Comparison of ENCODE assay signal across 25 cellular contexts in the genomic region with DNA sequence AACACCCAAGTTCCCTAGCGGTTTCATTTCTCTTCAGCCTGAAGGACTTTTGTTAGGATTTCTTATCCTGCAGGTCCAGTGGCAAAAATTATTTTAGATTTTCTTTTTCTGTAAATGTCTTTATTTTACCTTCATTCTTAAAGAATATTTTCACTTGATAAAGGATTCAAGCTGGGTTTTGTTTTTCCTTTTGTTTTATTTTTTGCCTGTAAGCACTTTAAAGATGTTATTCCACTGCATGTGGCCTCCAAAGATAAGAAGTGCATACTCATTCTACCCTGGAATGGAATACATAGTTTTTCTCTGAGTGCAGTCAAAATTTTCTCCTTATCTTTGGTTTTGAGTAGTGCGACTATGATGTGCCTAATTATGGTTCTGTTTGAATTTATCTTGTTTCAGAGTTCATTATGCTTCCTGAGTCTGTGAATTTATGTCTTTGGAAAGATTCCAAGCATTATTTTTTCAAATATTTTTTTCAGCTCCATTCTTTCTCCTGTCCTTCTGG.
DNase-seq lines count a peak whose midpoint lies in the region; ATAC-seq, FAIRE-seq and TF ChIP-seq lines count a peak whose summit lies in the region.
"Had no signal": no experiment of that assay in that cellular context is flagged by ENCODE, and none has a peak within 500 bp of the region (broad histone marks: within the 10 kb centered on the region; RNA-seq: fewer than 3 reads in every experiment).

No MANE protein-coding gene starts in this region.

- H3K4me3 ChIP-seq in AG04449 (ENCODE audit: low read depth, low read length), result no peak overlapping the region
- H3K4me3 ChIP-seq in A673 (ENCODE audit: low read depth, low read length, poor library complexity, severe bottlenecking), result no peak overlapping the region
- H3K4me3 ChIP-seq: esophagus muscularis mucosa, transverse colon had no signal

- BruUV-seq in A673 (replicated peaks; lab: Mats Ljungman, UMichigan), result no TSS peak

- POLR2A ChIA-PET in AG04449 (lab: Yijun Ruan, JAX), result no interaction called here
- POLR2A ChIA-PET in A673 (lab: Charles Lee; ENCODE audit: low non-redundant PET), result no interaction called here

- peak; percentile 1 for DNase-seq in AG04449 (ENCODE audit: low read depth, low spot score)
- DNase-seq in amniotic epithelial cell (ENCODE audit: low read depth), result peak; percentile 81
- peak; percentile 92 to 96 for DNase-seq in erythroblast (lab: John Stamatoyannopoulos, UW)
- DNase-seq in D721Med (ENCODE audit: insufficient read length, low spot score), result no peak
- DNase-seq in LoVo (ENCODE audit: low spot score), result no peak
- no peak for DNase-seq in A673 (ENCODE audit: low spot score)
- DNase-seq: activated CD4-positive, alpha-beta T cell treated with anti-CD3 and anti-CD28 coated beads for 36 hours; activated CD8-positive, alpha-beta memory T cell treated with anti-CD3 and anti-CD28 coated beads for 24 hours; activated naive CD4-positive, alpha-beta T cell treated with Interleukin-2 at 50 U/mL for 16 hours; activated T-cell treated with anti-CD3 and anti-CD28 coated beads, Interleukin-2, amount 50 U/mL, for 1 hour; aorta; effector memory CD4-positive, alpha-beta T cell; mesenchymal stem cell; NCI-H1417; NCI-H510A; NK-92 treated with Interleukin-12 subunit alpha and Interleukin-12 subunit beta, amount 100 ng/mL, for 24 hours; T-cell; transverse colon had no signal

- ATAC-seq in GM21423 (IDR thresholded peaks at IDR 0.05; ENCODE audit: unreplicated experiment), result no peak
- ATAC-seq: activated CD4-positive, alpha-beta T cell treated with anti-CD3 and anti-CD28 coated beads for 36 hours; Panc1; T-cell had no signal

- no peaks in the 10 kb centered on the region for H3K4me1 ChIP-seq in A673 (ENCODE audit: insufficient read depth, low read length, poor library complexity, severe bottlenecking)
- H3K4me1 ChIP-seq: transverse colon had no signal

- FAIRE-seq in D721Med (lab: Jason Lieb, UNC), result no peak
- FAIRE-seq: TTC549 had no signal

- TF ChIP-seq CTCF in AG04449 (IDR thresholded peaks at IDR 0.05; ENCODE audit: insufficient read depth, low read length, missing control alignments), result no peak
- TF ChIP-seq CTCF in D721Med (IDR thresholded peaks at IDR 0.05; ENCODE audit: insufficient read depth, missing control alignments), result no peak
- TF ChIP-seq CTCF in A673 (conservative IDR thresholded peaks at IDR 0.05; ENCODE audit: low read depth, low read length), result no peak

- TF ChIP-seq POLR2A in erythroblast (IDR thresholded peaks at IDR 0.05; ENCODE audit: low read length), result peak; percentile 44

- intact Hi-C loops in A673 (cut with micrococcal nuclease; ENCODE audit: unreplicated experiment), result no loop called here

- CTCF ChIA-PET in AG04449 (lab: Yijun Ruan, JAX), result interaction anchor here (1.2 kb wide), 1 partner anchor 33 kb away, joined by 3 read pairs; no protein-coding TSS in a partner anchor
- CTCF ChIA-PET in A673 (lab: Charles Lee), result no interaction called here

- H3K27ac ChIP-seq in KOPT-K1 (ENCODE audit: low read depth, low read length, poor library complexity, severe bottlenecking) (peak overlapping the region; percentile 3), A673 (ENCODE audit: low read depth, low read length, poor library complexity, severe bottlenecking) (no peak overlapping the region)
- H3K27ac ChIP-seq: C4-2B, esophagus muscularis mucosa, neutrophil, transverse colon had no signal

- H3K36me3 ChIP-seq in KOPT-K1 (ENCODE audit: insufficient read depth, low read length) (no peaks in the 10 kb centered on the region), A673 (ENCODE audit: insufficient read depth, low read length, poor library complexity, severe bottlenecking) (no peaks in the 10 kb centered on the region)
- H3K36me3 ChIP-seq: esophagus muscularis mucosa, neutrophil, transverse colon had no signal

- no peaks in the 10 kb centered on the region for H3K27me3 ChIP-seq in A673 (replicated peaks; ENCODE audit: insufficient read depth, low read depth, low read length, poor library complexity)
- H3K27me3 ChIP-seq: esophagus muscularis mucosa, neutrophil, transverse colon had no signal

- peaks cover 12% of the 10 kb centered on the region for H3K9me3 ChIP-seq in KOPT-K1 (ENCODE audit: insufficient read depth, low read length, poor library complexity, severe bottlenecking)
- no peaks in the 10 kb centered on the region for H3K9me3 ChIP-seq in A673 (ENCODE audit: low read depth, low read length, poor library complexity, severe bottlenecking)
- H3K9me3 ChIP-seq: neutrophil, transverse colon had no signal

Comparison
In these comparisons a context has a peak if more than half of its experiments do, and no peak if none do; other contexts are left out.
1. DNase-seq: peak in AG04449 (single experiment), amniotic epithelial cell (single experiment) and erythroblast (2 of 2); none in D721Med (single experiment), LoVo (single experiment) and A673 (single experiment).